Comparison of ENCODE assay signal across 9 cellular contexts in genomic region chr7:96076350-96076707, GRCh38.
DNase-seq lines count a peak whose midpoint lies in the region; ATAC-seq and TF ChIP-seq lines count a peak whose summit lies in the region.
"Had no signal": no experiment of that assay in that cellular context is flagged by ENCODE, and none has a peak within 500 bp of the region (broad histone marks: within the 10 kb centered on the region; RNA-seq: fewer than 3 reads in every experiment).

No MANE protein-coding gene starts in this region.

- no peak for DNase-seq in CD4-positive, alpha-beta memory T cell
- DNase-seq in chondrocyte (ENCODE audit: low spot score) (no peak), natural killer cell (no peak), inferior parietal cortex (ENCODE audit: extremely low spot score) (no peak), CD1c-positive myeloid dendritic cell (ENCODE audit: extremely low spot score) (no peak), foreskin keratinocyte (no peak)

- no peaks in the 10 kb centered on the region for H3K36me3 ChIP-seq in CD4-positive, alpha-beta memory T cell (ENCODE audit: insufficient read depth, low read length)
- H3K36me3 ChIP-seq in HUES64 (ENCODE audit: insufficient read depth, low read length): no peaks in the 10 kb centered on the region
- H3K36me3 ChIP-seq: thyroid gland had no signal

- H3K9me3 ChIP-seq in CD4-positive, alpha-beta memory T cell (ENCODE audit: control insufficient read depth in 1 of 2, low read length in 2 of 2): no peaks in the 10 kb centered on the region
- no peaks in the 10 kb centered on the region for H3K9me3 ChIP-seq in HUES64 (ENCODE audit: insufficient read depth, low read depth, low read length)
- H3K9me3 ChIP-seq: thyroid gland had no signal

- H3K27ac Mint-ChIP-seq in CD4-positive, alpha-beta memory T cell: no peak overlapping the region
- H3K27ac Mint-ChIP-seq in chondrocyte (ENCODE audit: unreplicated experiment): no peak overlapping the region
- no peak overlapping the region for H3K27ac Mint-ChIP-seq in natural killer cell

- H3K9ac ChIP-seq in HUES64 (ENCODE audit: low read depth, low read length): peak overlapping the region; percentile 39; the same call in 1 of the 2 replicates

- no peak overlapping the region for H3K27ac ChIP-seq in CD4-positive, alpha-beta memory T cell (ENCODE audit: low read depth, low read length)
- no peak overlapping the region for H3K27ac ChIP-seq in HUES64 (ENCODE audit: low read depth, low read length)
- no peak overlapping the region for H3K27ac ChIP-seq in foreskin keratinocyte
- H3K27ac ChIP-seq: thyroid gland had no signal

- intact Hi-C loops in CD4-positive, alpha-beta memory T cell (cut with micrococcal nuclease): loop anchor here (5.0 kb wide), 1 partner anchor 1761 kb away; no protein-coding TSS in a partner anchor
- intact Hi-C loops in natural killer cell (cut with micrococcal nuclease): no loop called here

- TF ChIP-seq CTCF in chondrocyte (IDR thresholded peaks at IDR 0.05) (no peak), natural killer cell (IDR thresholded peaks at IDR 0.05) (no peak), foreskin keratinocyte (conservative IDR thresholded peaks at IDR 0.05) (no peak)

- H3K4me1 ChIP-seq in CD4-positive, alpha-beta memory T cell (ENCODE audit: insufficient read depth, low read length): peaks cover 10% of the 10 kb centered on the region
- H3K4me1 ChIP-seq in HUES64 (ENCODE audit: insufficient read depth, low read length) (peaks cover 13% of the 10 kb centered on the region), foreskin keratinocyte (no peaks in the 10 kb centered on the region)

- no peaks in the 10 kb centered on the region for H3K9me3 Mint-ChIP-seq in CD4-positive, alpha-beta memory T cell
- no peaks in the 10 kb centered on the region for H3K9me3 Mint-ChIP-seq in chondrocyte (ENCODE audit: low read depth)
- H3K9me3 Mint-ChIP-seq in natural killer cell: no peaks in the 10 kb centered on the region

- ATAC-seq in natural killer cell (no peak), HG03135 (IDR thresholded peaks at IDR 0.05; ENCODE audit: unreplicated experiment) (no peak), foreskin keratinocyte (no peak)

- H3K27me3 Mint-ChIP-seq in CD4-positive, alpha-beta memory T cell: peaks cover 16 to 27% of the 10 kb centered on the region in 2 donors
- H3K27me3 Mint-ChIP-seq in chondrocyte (ENCODE audit: low read depth): no peaks in the 10 kb centered on the region
- H3K27me3 Mint-ChIP-seq in natural killer cell (ENCODE audit: low read depth in 2 of 2): peaks cover 24 to 44% of the 10 kb centered on the region in 2 donors

- H3K36me3 Mint-ChIP-seq in CD4-positive, alpha-beta memory T cell: no peaks in the 10 kb centered on the region
- H3K36me3 Mint-ChIP-seq in chondrocyte (ENCODE audit: low read depth): peaks cover 4% of the 10 kb centered on the region
- H3K36me3 Mint-ChIP-seq in natural killer cell: no peaks in the 10 kb centered on the region

- CTCF ChIA-PET in CD4-positive, alpha-beta memory T cell (lab: Charles Lee; ENCODE audit: partially characterized antibody): interaction anchor here (0.7 to 3.5 kb wide), 7 partner anchors 10 to 988 kb away, joined by 3 to 37 read pairs (median 3); partner anchors contain the start of gene DLX5

- H3K4me3 Mint-ChIP-seq in CD4-positive, alpha-beta memory T cell: peak overlapping the region; percentile 86 to 95 (median 88)
- peak overlapping the region; percentile 83 for H3K4me3 Mint-ChIP-seq in chondrocyte (ENCODE audit: unreplicated experiment)
- H3K4me3 Mint-ChIP-seq in natural killer cell: peak overlapping the region; percentile 82

- WGBS in HUES64: 26% methylated on average over 10 of the region's 10 CpGs

- H3K27me3 ChIP-seq in CD4-positive, alpha-beta memory T cell (ENCODE audit: insufficient read depth, low read length): peaks cover 15% of the 10 kb centered on the region
- H3K27me3 ChIP-seq in HUES64 (ENCODE audit: insufficient read depth, low read length): peaks cover 19% of the 10 kb centered on the region
- peaks cover 20% of the 10 kb centered on the region for H3K27me3 ChIP-seq in foreskin keratinocyte
- H3K27me3 ChIP-seq: thyroid gland had no signal

- POLR2A ChIA-PET in CD4-positive, alpha-beta memory T cell (lab: Charles Lee; ENCODE audit: partially characterized antibody): interaction anchor here (1.3 kb wide), 1 partner anchor 951 kb away, joined by 4 read pairs; no protein-coding TSS in a partner anchor

- peaks cover 0 to 9% (median 6%) of the 10 kb centered on the region in 4 donors for H3K4me1 Mint-ChIP-seq in CD4-positive, alpha-beta memory T cell
- H3K4me1 Mint-ChIP-seq in chondrocyte (ENCODE audit: low read depth) (peaks cover 7% of the 10 kb centered on the region), natural killer cell (peaks cover 10 to 11% of the 10 kb centered on the region in 2 donors)

- no peak overlapping the region for H3K4me3 ChIP-seq in CD4-positive, alpha-beta memory T cell (ENCODE audit: low read length in 2 of 2)
- peak overlapping the region; percentile 59 for H3K4me3 ChIP-seq in HUES64 (ENCODE audit: low read length)
